8 cellular contexts compared by ENCODE assay signal in genomic region chr6:116561377-116562018, GRCh38. TPM values are rescaled to one million over a fixed set of nuclear protein-coding genes. Genes with fewer than 3 reads are reported as not detected.
DNase-seq lines count a peak whose midpoint lies in the region; ATAC-seq lines count a peak whose summit lies in the region.

No MANE protein-coding gene starts in this region.

- H3K4me3 Mint-ChIP-seq in activated CD4-positive, alpha-beta T cell treated with anti-CD3 and anti-CD28 coated beads, Interleukin-2, amount 10 ng/mL, durations not matched to agents 24 days and 14 days: no peak overlapping the region

- H3K27ac Mint-ChIP-seq in activated CD4-positive, alpha-beta T cell treated with anti-CD3 and anti-CD28 coated beads, Interleukin-2, amount 10 ng/mL, durations not matched to agents 24 days and 14 days: no peak overlapping the region

- no peaks in the 10 kb centered on the region for H3K9me3 Mint-ChIP-seq in activated CD4-positive, alpha-beta T cell treated with anti-CD3 and anti-CD28 coated beads, Interleukin-2, amount 10 ng/mL, durations not matched to agents 24 days and 14 days

- no peaks in the 10 kb centered on the region for H3K36me3 Mint-ChIP-seq in activated CD4-positive, alpha-beta T cell treated with anti-CD3 and anti-CD28 coated beads, Interleukin-2, amount 10 ng/mL, durations not matched to agents 24 days and 14 days (ENCODE audit: low read depth)

- peak; percentile 40 to 57 for DNase-seq in NCI-H2081 (lab: John Stamatoyannopoulos, UW)
- no peak for DNase-seq in NCI-H2081 treated with DMSO at 0.1 percent for 48 hours (lab: John Stamatoyannopoulos, UW)
- peak; percentile 38 to 70 for DNase-seq in NCI-H446 (lab: John Stamatoyannopoulos, UW)
- peak; percentile 90 for DNase-seq in activated CD4-positive, alpha-beta T cell treated with anti-CD3 and anti-CD28 coated beads, Interleukin-2, amount 10 ng/mL, durations not matched to agents 24 days and 14 days
- peak; percentile 66 for DNase-seq in ecto neural progenitor cell (ENCODE audit: low spot score)
- peak; percentile 85 for DNase-seq in medulla oblongata (ENCODE audit: extremely low spot score)
- peak; percentile 48 for DNase-seq in stimulated activated CD8-positive, alpha-beta memory T cell treated with anti-CD3 and anti-CD28 coated beads, Interleukin-15, amount 100 ng/mL, for 1 hour (ENCODE audit: low read depth)

- ATAC-seq in HG03095 (IDR thresholded peaks at IDR 0.05; ENCODE audit: unreplicated experiment): peak; percentile 71

- intact Hi-C loops in activated CD4-positive, alpha-beta T cell treated with anti-CD3 and anti-CD28 coated beads, Interleukin-2, amount 10 ng/mL, durations not matched to agents 24 days and 14 days (cut with micrococcal nuclease): loop anchor here (1.0 kb wide), 2 partner anchors 25 to 274 kb away; no protein-coding TSS in a partner anchor

- H3K4me1 Mint-ChIP-seq in activated CD4-positive, alpha-beta T cell treated with anti-CD3 and anti-CD28 coated beads, Interleukin-2, amount 10 ng/mL, durations not matched to agents 24 days and 14 days: peaks cover 1% of the 10 kb centered on the region

- peaks cover 18% of the 10 kb centered on the region for H3K27me3 Mint-ChIP-seq in activated CD4-positive, alpha-beta T cell treated with anti-CD3 and anti-CD28 coated beads, Interleukin-2, amount 10 ng/mL, durations not matched to agents 24 days and 14 days

RNA-seq across cellular contexts. Expression of gene CALHM4, which starts 7.9 kb away (rescaled TPM):
- total RNA-seq in activated CD4-positive, alpha-beta T cell treated with anti-CD3 and anti-CD28 coated beads, Interleukin-2, amount 10 ng/mL, durations not matched to agents 24 days and 14 days: not detected in 2 replicates

RNA-seq across cellular contexts. Expression of gene RWDD1, which starts 9.8 kb away (rescaled TPM):
- 44.4 and 46.8 TPM in 2 replicates for total RNA-seq in activated CD4-positive, alpha-beta T cell treated with anti-CD3 and anti-CD28 coated beads, Interleukin-2, amount 10 ng/mL, durations not matched to agents 24 days and 14 days

RNA-seq across cellular contexts. Expression of gene TRAPPC3L, which starts 16.0 kb away (rescaled TPM):
- not detected in 2 replicates for total RNA-seq in activated CD4-positive, alpha-beta T cell treated with anti-CD3 and anti-CD28 coated beads, Interleukin-2, amount 10 ng/mL, durations not matched to agents 24 days and 14 days

RNA-seq across cellular contexts. Expression of gene CALHM5, which starts 50.1 kb away (rescaled TPM):
- not detected in 2 replicates for total RNA-seq in activated CD4-positive, alpha-beta T cell treated with anti-CD3 and anti-CD28 coated beads, Interleukin-2, amount 10 ng/mL, durations not matched to agents 24 days and 14 days

RNA-seq across cellular contexts. Expression of gene RSPH4A, which starts 54.8 kb away (rescaled TPM):
- 0.14 and 0.21 TPM in 2 replicates for total RNA-seq in activated CD4-positive, alpha-beta T cell treated with anti-CD3 and anti-CD28 coated beads, Interleukin-2, amount 10 ng/mL, durations not matched to agents 24 days and 14 days
